Comparison of ENCODE assay signal across 1 cellular context in genomic region chr10:96719850-96720421, GRCh38.
TF ChIP-seq lines count a peak whose summit lies in the region.

No MANE protein-coding gene starts in this region.

TF ChIP-seq in K562, 482 proteins besides CTCF, POLR2A, EP300 and RAD21 (continued from another document and continues in another):
- TF ChIP-seq, protein P1, sequence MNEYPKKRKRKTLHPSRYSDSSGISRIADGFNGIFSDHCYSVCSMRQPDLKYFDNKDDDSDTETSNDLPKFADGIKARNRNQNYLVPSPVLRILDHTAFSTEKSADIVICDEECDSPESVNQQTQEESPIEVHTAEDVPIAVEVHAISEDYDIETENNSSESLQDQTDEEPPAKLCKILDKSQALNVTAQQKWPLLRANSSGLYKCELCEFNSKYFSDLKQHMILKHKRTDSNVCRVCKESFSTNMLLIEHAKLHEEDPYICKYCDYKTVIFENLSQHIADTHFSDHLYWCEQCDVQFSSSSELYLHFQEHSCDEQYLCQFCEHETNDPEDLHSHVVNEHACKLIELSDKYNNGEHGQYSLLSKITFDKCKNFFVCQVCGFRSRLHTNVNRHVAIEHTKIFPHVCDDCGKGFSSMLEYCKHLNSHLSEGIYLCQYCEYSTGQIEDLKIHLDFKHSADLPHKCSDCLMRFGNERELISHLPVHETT (CRISPR knock-in tag; conservative IDR thresholded peaks at IDR 0.05 in 1 of 2, IDR thresholded peaks at IDR 0.05 in 1 of 2): no peak
- no peak for TF ChIP-seq XRCC5 (IDR thresholded peaks at IDR 0.05; ENCODE audit: low read depth, low read length)
- TF ChIP-seq SAFB2 (IDR thresholded peaks at IDR 0.05; ENCODE audit: borderline replicate concordance, low read depth, low read length, severe bottlenecking): no peak
- no peak for TF ChIP-seq MLX (CRISPR knock-in tag; conservative IDR thresholded peaks at IDR 0.05)
- no peak for TF ChIP-seq CEBPB (tag; IDR thresholded peaks at IDR 0.05)
- TF ChIP-seq NCOA6 (IDR thresholded peaks at IDR 0.05): no peak
- TF ChIP-seq CTCFL (IDR thresholded peaks at IDR 0.05; ENCODE audit: borderline replicate concordance, insufficient read depth, low read depth, low read length, poor library complexity, severe bottlenecking): peak; percentile 86
- peak; percentile 42; the same call in 1 of the 2 replicates for TF ChIP-seq TFAP4 (CRISPR knock-in tag; IDR thresholded peaks at IDR 0.05; ENCODE audit: borderline replicate concordance)
- TF ChIP-seq NCOR1 (IDR thresholded peaks at IDR 0.05): no peak
- no peak for TF ChIP-seq ZNF551 (CRISPR knock-in tag; IDR thresholded peaks at IDR 0.05)
- TF ChIP-seq STAT5A (IDR thresholded peaks at IDR 0.05; ENCODE audit: borderline replicate concordance, low read length): no peak
- no peak for TF ChIP-seq RB1 (IDR thresholded peaks at IDR 0.05; ENCODE audit: low read depth)
- TF ChIP-seq DEAF1 (CRISPR knock-in tag; IDR thresholded peaks at IDR 0.05): 0 out of 2 replicates have a peak, but pooled peaks have one; percentile 17
- TF ChIP-seq HDAC2 (IDR thresholded peaks at IDR 0.05): no peak
- TF ChIP-seq, protein P2, sequence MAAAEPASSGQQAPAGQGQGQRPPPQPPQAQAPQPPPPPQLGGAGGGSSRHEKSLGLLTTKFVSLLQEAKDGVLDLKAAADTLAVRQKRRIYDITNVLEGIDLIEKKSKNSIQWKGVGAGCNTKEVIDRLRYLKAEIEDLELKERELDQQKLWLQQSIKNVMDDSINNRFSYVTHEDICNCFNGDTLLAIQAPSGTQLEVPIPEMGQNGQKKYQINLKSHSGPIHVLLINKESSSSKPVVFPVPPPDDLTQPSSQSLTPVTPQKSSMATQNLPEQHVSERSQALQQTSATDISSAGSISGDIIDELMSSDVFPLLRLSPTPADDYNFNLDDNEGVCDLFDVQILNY (CRISPR knock-in tag; IDR thresholded peaks at IDR 0.05): no peak
- no peak for TF ChIP-seq ATF1 (CRISPR knock-in tag; IDR thresholded peaks at IDR 0.05)
- TF ChIP-seq ATF1 (tag; IDR thresholded peaks at IDR 0.05): 0 out of 2 replicates have a peak, but pooled peaks have one; percentile 11
- no peak for TF ChIP-seq TAF9B (IDR thresholded peaks at IDR 0.05; ENCODE audit: partially characterized antibody)
- 0 out of 2 replicates have a peak, but pooled peaks have one; percentile 20 for TF ChIP-seq DIDO1 (tag; IDR thresholded peaks at IDR 0.05; ENCODE audit: low read depth)
- peak in 1 of 2 experiments; percentile 33; a peak in 1 of 4 replicates for TF ChIP-seq RCOR1 (IDR thresholded peaks at IDR 0.05; ENCODE audit: borderline replicate concordance in 1 of 2, low read depth in 2 of 2, low read length in 2 of 2)
- no peak for TF ChIP-seq TCFL5 (CRISPR knock-in tag; conservative IDR thresholded peaks at IDR 0.05)
- TF ChIP-seq ZKSCAN8 (CRISPR knock-in tag; IDR thresholded peaks at IDR 0.05): no peak
- TF ChIP-seq, protein P3, sequence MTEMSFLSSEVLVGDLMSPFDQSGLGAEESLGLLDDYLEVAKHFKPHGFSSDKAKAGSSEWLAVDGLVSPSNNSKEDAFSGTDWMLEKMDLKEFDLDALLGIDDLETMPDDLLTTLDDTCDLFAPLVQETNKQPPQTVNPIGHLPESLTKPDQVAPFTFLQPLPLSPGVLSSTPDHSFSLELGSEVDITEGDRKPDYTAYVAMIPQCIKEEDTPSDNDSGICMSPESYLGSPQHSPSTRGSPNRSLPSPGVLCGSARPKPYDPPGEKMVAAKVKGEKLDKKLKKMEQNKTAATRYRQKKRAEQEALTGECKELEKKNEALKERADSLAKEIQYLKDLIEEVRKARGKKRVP (CRISPR knock-in tag; IDR thresholded peaks at IDR 0.05): no peak
- no peak for TF ChIP-seq ZNF274 (IDR thresholded peaks at IDR 0.05; ENCODE audit: borderline replicate concordance, low read depth, low read length)
- no peak for TF ChIP-seq NFATC3 (IDR thresholded peaks at IDR 0.05)
- 0 out of 2 replicates have a peak, but pooled peaks have one; percentile 21 for TF ChIP-seq SMC3 (conservative IDR thresholded peaks at IDR 0.05; ENCODE audit: insufficient read depth, low read depth, low read length)
- TF ChIP-seq HBP1 (CRISPR knock-in tag; IDR thresholded peaks at IDR 0.05): no peak
- TF ChIP-seq ZNF124 (CRISPR knock-in tag; IDR thresholded peaks at IDR 0.05): no peak
- TF ChIP-seq HMGN3 (IDR thresholded peaks at IDR 0.05; ENCODE audit: borderline replicate concordance, extremely low read depth, insufficient read length, low read depth, low read length): no peak
- no peak for TF ChIP-seq MCM2 (IDR thresholded peaks at IDR 0.05; ENCODE audit: low read depth)
- TF ChIP-seq ZNF583 (CRISPR knock-in tag; IDR thresholded peaks at IDR 0.05): no peak
- TF ChIP-seq, protein P4, sequence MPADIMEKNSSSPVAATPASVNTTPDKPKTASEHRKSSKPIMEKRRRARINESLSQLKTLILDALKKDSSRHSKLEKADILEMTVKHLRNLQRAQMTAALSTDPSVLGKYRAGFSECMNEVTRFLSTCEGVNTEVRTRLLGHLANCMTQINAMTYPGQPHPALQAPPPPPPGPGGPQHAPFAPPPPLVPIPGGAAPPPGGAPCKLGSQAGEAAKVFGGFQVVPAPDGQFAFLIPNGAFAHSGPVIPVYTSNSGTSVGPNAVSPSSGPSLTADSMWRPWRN (IDR thresholded peaks at IDR 0.05; ENCODE audit: low read depth): no peak
- TF ChIP-seq, protein P5, sequence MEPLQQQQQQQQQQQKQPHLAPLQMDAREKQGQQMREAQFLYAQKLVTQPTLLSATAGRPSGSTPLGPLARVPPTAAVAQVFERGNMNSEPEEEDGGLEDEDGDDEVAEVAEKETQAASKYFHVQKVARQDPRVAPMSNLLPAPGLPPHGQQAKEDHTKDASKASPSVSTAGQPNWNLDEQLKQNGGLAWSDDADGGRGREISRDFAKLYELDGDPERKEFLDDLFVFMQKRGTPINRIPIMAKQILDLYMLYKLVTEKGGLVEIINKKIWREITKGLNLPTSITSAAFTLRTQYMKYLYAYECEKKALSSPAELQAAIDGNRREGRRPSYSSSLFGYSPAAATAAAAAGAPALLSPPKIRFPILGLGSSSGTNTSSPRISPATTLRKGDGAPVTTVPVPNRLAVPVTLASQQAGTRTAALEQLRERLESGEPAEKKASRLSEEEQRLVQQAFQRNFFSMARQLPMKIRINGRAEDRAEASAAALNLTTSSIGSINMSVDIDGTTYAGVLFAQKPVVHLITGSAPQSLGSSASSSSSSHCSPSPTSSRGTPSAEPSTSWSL (CRISPR knock-in tag; IDR thresholded peaks at IDR 0.05; ENCODE audit: borderline replicate concordance): no peak
- no peak for TF ChIP-seq ILK (tag; IDR thresholded peaks at IDR 0.05; ENCODE audit: borderline replicate concordance, low read depth)
- TF ChIP-seq ZFPM2 (CRISPR knock-in tag; IDR thresholded peaks at IDR 0.05): no peak
- TF ChIP-seq HLTF (IDR thresholded peaks at IDR 0.05): no peak
- no peak for TF ChIP-seq ZNF609 (CRISPR knock-in tag; IDR thresholded peaks at IDR 0.05; ENCODE audit: borderline replicate concordance)
- peak; percentile 43; the same call in 1 of the 2 replicates for TF ChIP-seq RBFOX2 (IDR thresholded peaks at IDR 0.05; ENCODE audit: low read depth, low read length)
- TF ChIP-seq, protein P6, sequence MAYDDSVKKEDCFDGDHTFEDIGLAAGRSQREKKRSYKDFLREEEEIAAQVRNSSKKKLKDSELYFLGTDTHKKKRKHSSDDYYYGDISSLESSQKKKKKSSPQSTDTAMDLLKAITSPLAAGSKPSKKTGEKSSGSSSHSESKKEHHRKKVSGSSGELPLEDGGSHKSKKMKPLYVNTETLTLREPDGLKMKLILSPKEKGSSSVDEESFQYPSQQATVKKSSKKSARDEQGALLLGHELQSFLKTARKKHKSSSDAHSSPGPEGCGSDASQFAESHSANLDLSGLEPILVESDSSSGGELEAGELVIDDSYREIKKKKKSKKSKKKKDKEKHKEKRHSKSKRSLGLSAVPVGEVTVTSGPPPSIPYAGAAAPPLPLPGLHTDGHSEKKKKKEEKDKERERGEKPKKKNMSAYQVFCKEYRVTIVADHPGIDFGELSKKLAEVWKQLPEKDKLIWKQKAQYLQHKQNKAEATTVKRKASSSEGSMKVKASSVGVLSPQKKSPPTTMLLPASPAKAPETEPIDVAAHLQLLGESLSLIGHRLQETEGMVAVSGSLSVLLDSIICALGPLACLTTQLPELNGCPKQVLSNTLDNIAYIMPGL (CRISPR knock-in tag; IDR thresholded peaks at IDR 0.05): no peak
- TF ChIP-seq ZNF212 (CRISPR knock-in tag; IDR thresholded peaks at IDR 0.05): no peak
- no peak for TF ChIP-seq ZNF408 (CRISPR knock-in tag; IDR thresholded peaks at IDR 0.05; ENCODE audit: low read depth)
- TF ChIP-seq KLF6 (CRISPR knock-in tag; IDR thresholded peaks at IDR 0.05; ENCODE audit: borderline replicate concordance): no peak
- no peak for TF ChIP-seq HSF4 (CRISPR knock-in tag; IDR thresholded peaks at IDR 0.05; ENCODE audit: borderline replicate concordance)
- TF ChIP-seq ZNF778 (CRISPR knock-in tag; IDR thresholded peaks at IDR 0.05): no peak
- TF ChIP-seq GATAD2B (IDR thresholded peaks at IDR 0.05; ENCODE audit: borderline replicate concordance): no peak
- no peak for TF ChIP-seq NEUROD1 (IDR thresholded peaks at IDR 0.05; ENCODE audit: borderline replicate concordance, low read depth, low read length, partially characterized antibody)
